20 cellular contexts compared by ENCODE assay signal in the genomic region with DNA sequence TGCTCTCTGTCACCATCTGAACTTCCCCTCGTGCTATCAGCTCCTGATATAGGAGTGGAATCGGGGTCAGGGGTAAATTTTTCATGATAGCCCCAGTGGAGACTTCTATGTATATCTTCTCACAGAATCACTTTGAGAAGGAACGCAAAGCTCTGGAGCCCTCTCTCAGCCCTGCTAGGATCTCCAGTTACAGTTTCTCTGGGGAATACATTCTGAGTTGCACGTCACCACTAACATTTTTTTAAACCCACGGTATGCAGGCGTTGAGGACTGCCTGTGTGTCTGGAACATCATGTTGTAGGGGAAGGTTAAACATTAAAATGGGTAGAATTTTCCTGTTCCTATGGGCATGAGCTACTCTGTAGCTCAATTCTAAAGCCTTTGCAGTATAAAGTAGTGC.
"Had no signal": no experiment of that assay in that cellular context is flagged by ENCODE, and none has a peak within 500 bp of the region (broad histone marks: within the 10 kb centered on the region; RNA-seq: fewer than 3 reads in every experiment).

No MANE protein-coding gene starts in this region.

- H3K27ac Mint-ChIP-seq: activated CD8-positive, alpha-beta T cell treated with anti-CD3 and anti-CD28 coated beads, Interleukin-2, amount 10 ng/mL, durations not matched to agents 7 days and 5 days; activated naive CD4-positive, alpha-beta T cell treated with anti-CD3 and anti-CD28 coated beads, Interleukin-2, amount 50 U/mL, for 24 hours; activated T-helper 1 cell treated with anti-CD3 and anti-CD28 coated beads, Interleukin-12 subunit alpha, Interleukin-12 subunit beta, Interleukin-2, Interleukin-4 antibody, amounts not matched to agents 30 ng/mL and 10 ng/mL and 1 ng/mL, durations not matched to agents 14 hours and 24 hours and 36 hours; endodermal cell; mesothelial cell of epicardium; natural killer cell; progenitor cell of endocrine pancreas; stimulated activated naive CD8-positive, alpha-beta T cell treated with anti-CD3 and anti-CD28 coated beads, Interleukin-15, Interleukin-2, amounts not matched to agents 100 ng/mL and 50 ng/mL, for 24 hours had no signal

- H3K27ac ChIP-seq: ascending aorta, coronary artery, esophagus squamous epithelium, left lung, transverse colon, VCaP had no signal

- DNase-seq: activated CD4-positive, alpha-beta T cell treated with anti-CD3 and anti-CD28 coated beads, Interleukin-2, amount 50 U/mL, for 1 hour; activated CD8-positive, alpha-beta T cell treated with anti-CD3 and anti-CD28 coated beads, Interleukin-2, amount 10 ng/mL, durations not matched to agents 7 days and 5 days; activated gamma-delta T cell; endodermal cell; esophagus squamous epithelium; kidney; left lung; mammary epithelial cell; natural killer cell; stimulated activated CD4-positive, alpha-beta T cell treated with anti-CD3 and anti-CD28 coated beads, Interleukin-12 subunit alpha, Interleukin-12 subunit beta, amount 100 ng/mL, for 4 hours; stimulated activated CD4-positive, alpha-beta T cell treated with anti-CD3 and anti-CD28 coated beads, Interleukin-4, amount 100 ng/mL, for 4 hours; transverse colon had no signal

- H3K4me3 ChIP-seq: ascending aorta, coronary artery, esophagus squamous epithelium, left lung, transverse colon had no signal

- H3K9me3 Mint-ChIP-seq: activated naive CD4-positive, alpha-beta T cell treated with anti-CD3 and anti-CD28 coated beads, Interleukin-2, amount 50 U/mL, for 24 hours; activated T-helper 1 cell treated with anti-CD3 and anti-CD28 coated beads, Interleukin-12 subunit alpha, Interleukin-12 subunit beta, Interleukin-2, Interleukin-4 antibody, amounts not matched to agents 30 ng/mL and 10 ng/mL and 1 ng/mL, durations not matched to agents 14 hours and 24 hours and 36 hours; mesothelial cell of epicardium; stimulated activated naive CD8-positive, alpha-beta T cell treated with anti-CD3 and anti-CD28 coated beads, Interleukin-15, Interleukin-2, amounts not matched to agents 100 ng/mL and 50 ng/mL, for 24 hours had no signal

- H3K27me3 ChIP-seq: ascending aorta, esophagus squamous epithelium, transverse colon had no signal

- H3K36me3 Mint-ChIP-seq: activated naive CD4-positive, alpha-beta T cell treated with anti-CD3 and anti-CD28 coated beads, Interleukin-2, amount 50 U/mL, for 24 hours; mesothelial cell of epicardium; natural killer cell had no signal

- H3K4me1 Mint-ChIP-seq: activated naive CD4-positive, alpha-beta T cell treated with anti-CD3 and anti-CD28 coated beads, Interleukin-2, amount 50 U/mL, for 24 hours; endodermal cell; mesothelial cell of epicardium; natural killer cell had no signal

- H3K36me3 ChIP-seq: ascending aorta, esophagus squamous epithelium, left lung, transverse colon had no signal

- H3K4me1 ChIP-seq: ascending aorta, esophagus squamous epithelium, left lung, transverse colon had no signal

- H3K4me3 Mint-ChIP-seq: activated CD8-positive, alpha-beta T cell treated with anti-CD3 and anti-CD28 coated beads, Interleukin-2, amount 10 ng/mL, durations not matched to agents 7 days and 5 days; activated naive CD4-positive, alpha-beta T cell treated with anti-CD3 and anti-CD28 coated beads, Interleukin-2, amount 50 U/mL, for 24 hours; activated T-helper 1 cell treated with anti-CD3 and anti-CD28 coated beads, Interleukin-12 subunit alpha, Interleukin-12 subunit beta, Interleukin-2, Interleukin-4 antibody, amounts not matched to agents 30 ng/mL and 10 ng/mL and 1 ng/mL, durations not matched to agents 14 hours and 24 hours and 36 hours; endodermal cell; mesothelial cell of epicardium; natural killer cell; stimulated activated naive CD8-positive, alpha-beta T cell treated with anti-CD3 and anti-CD28 coated beads, Interleukin-15, Interleukin-2, amounts not matched to agents 100 ng/mL and 50 ng/mL, for 24 hours had no signal

- H3K9me3 ChIP-seq: ascending aorta, esophagus squamous epithelium, left lung, transverse colon had no signal
